13 cellular contexts compared by ENCODE assay signal in the genomic region with DNA sequence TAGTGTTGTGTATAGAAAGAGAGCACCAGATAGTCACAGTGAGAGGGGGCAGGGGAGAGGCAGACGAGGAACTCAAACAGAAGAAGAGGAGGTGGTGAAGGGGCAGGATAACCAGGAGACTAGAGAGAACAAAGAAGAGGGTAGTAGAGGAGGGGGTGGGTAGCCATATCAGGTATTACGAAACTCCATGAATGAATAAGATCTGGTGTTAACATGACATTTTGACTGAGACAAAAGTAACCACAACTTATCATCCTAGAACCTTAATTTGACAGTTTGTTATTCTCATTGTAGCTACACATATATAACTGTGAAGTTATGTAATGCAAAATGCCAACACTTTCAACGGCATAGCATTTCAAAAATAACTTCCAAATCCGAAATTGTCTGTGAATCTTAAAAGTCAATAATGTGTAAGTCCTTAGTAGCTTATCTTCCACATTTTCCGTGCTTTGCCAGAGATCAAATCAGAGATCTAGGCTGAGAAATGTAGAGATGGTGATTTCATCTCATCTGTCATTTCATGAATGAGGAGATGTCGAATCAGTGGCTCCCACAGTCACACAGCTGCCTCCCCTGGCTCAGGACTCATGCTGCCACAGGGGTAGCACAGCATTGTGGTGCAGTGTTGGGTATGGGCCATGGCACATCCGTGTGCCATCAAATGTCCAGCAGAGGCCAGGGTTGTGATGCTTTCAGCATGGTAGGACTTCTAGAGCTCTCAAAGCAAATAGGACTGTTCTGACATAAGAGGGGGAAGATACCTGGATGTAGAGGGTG.
A peak's percentile ranks its signal among the peaks of the same experiment; 100 is the strongest.
DNase-seq lines count a peak whose midpoint lies in the region; ATAC-seq and TF ChIP-seq lines count a peak whose summit lies in the region.
"Had no signal": no experiment of that assay in that cellular context is flagged by ENCODE, and none has a peak within 500 bp of the region (broad histone marks: within the 10 kb centered on the region; RNA-seq: fewer than 3 reads in every experiment).

No MANE protein-coding gene starts in this region.

- peaks cover 10% of the 10 kb centered on the region for H3K4me1 Mint-ChIP-seq in T-helper 2 cell treated with Interferon-gamma antibody and Interleukin-4, amounts not matched to agents 5 μg/mL and 100 μg/mL, for 36 hours (ENCODE audit: low read depth)
- H3K4me1 Mint-ChIP-seq in progenitor cell of endocrine pancreas (ENCODE audit: low read depth), result no peaks in the 10 kb centered on the region

- H3K9me3 Mint-ChIP-seq in T-helper 2 cell treated with Interferon-gamma antibody and Interleukin-4, amounts not matched to agents 5 μg/mL and 100 μg/mL, for 36 hours, result no peaks in the 10 kb centered on the region
- H3K9me3 Mint-ChIP-seq in progenitor cell of endocrine pancreas (ENCODE audit: low read depth), result no peaks in the 10 kb centered on the region
- H3K9me3 Mint-ChIP-seq: activated T-helper 2 cell treated with anti-CD3 and anti-CD28 coated beads, Interferon-gamma antibody, Interleukin-2, Interleukin-4, amounts not matched to agents 10 μg/mL and 5 μg/mL and 100 μg/mL, durations not matched to agents 14 hours and 24 hours and 36 hours had no signal

- H3K27ac Mint-ChIP-seq in T-helper 2 cell treated with Interferon-gamma antibody and Interleukin-4, amounts not matched to agents 5 μg/mL and 100 μg/mL, for 36 hours, result peak overlapping the region; percentile 5
- H3K27ac Mint-ChIP-seq in progenitor cell of endocrine pancreas, result peak overlapping the region; percentile 14
- H3K27ac Mint-ChIP-seq: activated T-helper 2 cell treated with anti-CD3 and anti-CD28 coated beads, Interferon-gamma antibody, Interleukin-2, Interleukin-4, amounts not matched to agents 10 μg/mL and 5 μg/mL and 100 μg/mL, durations not matched to agents 14 hours and 24 hours and 36 hours had no signal

- H3K27me3 Mint-ChIP-seq in T-helper 2 cell treated with Interferon-gamma antibody and Interleukin-4, amounts not matched to agents 5 μg/mL and 100 μg/mL, for 36 hours (ENCODE audit: low read depth), result peaks cover 8% of the 10 kb centered on the region
- no peaks in the 10 kb centered on the region for H3K27me3 Mint-ChIP-seq in progenitor cell of endocrine pancreas

- no peaks in the 10 kb centered on the region for H3K36me3 Mint-ChIP-seq in T-helper 2 cell treated with Interferon-gamma antibody and Interleukin-4, amounts not matched to agents 5 μg/mL and 100 μg/mL, for 36 hours (ENCODE audit: low read depth)
- H3K36me3 Mint-ChIP-seq in progenitor cell of endocrine pancreas (ENCODE audit: insufficient read depth), result no peaks in the 10 kb centered on the region

- DNase-seq in activated CD8-positive, alpha-beta memory T cell treated with anti-CD3 and anti-CD28 coated beads, Interleukin-2, amount 50 U/mL, for 48 hours, result peak; percentile 59
- DNase-seq in activated CD8-positive, alpha-beta memory T cell treated with anti-CD3 and anti-CD28 coated beads, Interleukin-2, amount 50 U/mL, for 4 hours, result no peak
- peak; percentile 43 for DNase-seq in T-helper 2 cell treated with Interferon-gamma antibody and Interleukin-4, amounts not matched to agents 5 μg/mL and 100 μg/mL, for 36 hours (ENCODE audit: low spot score)
- no peak for DNase-seq in progenitor cell of endocrine pancreas (ENCODE audit: low spot score, unreplicated experiment)
- no peak for DNase-seq in hypothalamus (lab: John Stamatoyannopoulos, UW)
- DNase-seq: body of pancreas; effector CD4-positive, alpha-beta T cell; ovary had no signal

- peak; percentile 64 for ATAC-seq in GM18868 (IDR thresholded peaks at IDR 0.05; ENCODE audit: unreplicated experiment)
- no peak for ATAC-seq in GM21360 (IDR thresholded peaks at IDR 0.05; ENCODE audit: unreplicated experiment)
- no peak for ATAC-seq in HG02970 (IDR thresholded peaks at IDR 0.05; ENCODE audit: low FRiP score, unreplicated experiment)
- ATAC-seq: body of pancreas, gastroesophageal sphincter had no signal

- TF ChIP-seq CTCF in progenitor cell of endocrine pancreas (IDR thresholded peaks at IDR 0.05; ENCODE audit: unreplicated experiment), result no peak

- H3K4me3 Mint-ChIP-seq in T-helper 2 cell treated with Interferon-gamma antibody and Interleukin-4, amounts not matched to agents 5 μg/mL and 100 μg/mL, for 36 hours, result no peak overlapping the region
- no peak overlapping the region for H3K4me3 Mint-ChIP-seq in progenitor cell of endocrine pancreas (ENCODE audit: low read depth)

Comparison
In these comparisons a context has a peak if more than half of its experiments do, and no peak if none do; other contexts are left out.
1. DNase-seq: peak in activated CD8-positive, alpha-beta memory T cell treated with anti-CD3 and anti-CD28 coated beads, Interleukin-2, amount 50 U/mL, for 48 hours (single experiment) and T-helper 2 cell treated with Interferon-gamma antibody and Interleukin-4, amounts not matched to agents 5 μg/mL and 100 μg/mL, for 36 hours (single experiment); none in activated CD8-positive, alpha-beta memory T cell treated with anti-CD3 and anti-CD28 coated beads, Interleukin-2, amount 50 U/mL, for 4 hours (single experiment), progenitor cell of endocrine pancreas (single experiment) and hypothalamus (0 of 51).